In genomic region chr6:109695468-109695867, GRCh38 we compare ENCODE assay signal across 14 cellular contexts. TPM values are rescaled to one million over a fixed set of nuclear protein-coding genes. Genes with fewer than 3 reads are reported as not detected.
DNase-seq lines count a peak whose midpoint lies in the region; ATAC-seq and TF ChIP-seq lines count a peak whose summit lies in the region.
"Had no signal": no experiment of that assay in that cellular context is flagged by ENCODE, and none has a peak within 500 bp of the region (broad histone marks: within the 10 kb centered on the region; RNA-seq: fewer than 3 reads in every experiment).

No MANE protein-coding gene starts in this region.

- H3K27me3 Mint-ChIP-seq in MCF 10A (ENCODE audit: insufficient read depth, unreplicated experiment) (no peaks in the 10 kb centered on the region), progenitor cell of endocrine pancreas (no peaks in the 10 kb centered on the region)
- H3K27me3 Mint-ChIP-seq: activated naive CD4-positive, alpha-beta T cell treated with anti-CD3 and anti-CD28 coated beads, Interleukin-2, amount 50 U/mL, for 24 hours; CD4-positive, alpha-beta T cell had no signal

- intact Hi-C loops in MCF 10A (cut with micrococcal nuclease), result no loop called here
- intact Hi-C loops in breast epithelium (cut with DNase I; ENCODE audit: low total_unique reads), result loop anchor here (10.0 kb wide), 1 partner anchor 479 kb away; the partner anchor contains the start of gene WASF1
- intact Hi-C loops in sigmoid colon (cut with DNase I), result loop anchor here (10.0 kb wide), 1 partner anchor 1179 kb away; the partner anchor contains the start of gene AMD1

- H3K36me3 Mint-ChIP-seq in MCF 10A (ENCODE audit: insufficient read depth, unreplicated experiment) (peaks cover 6% of the 10 kb centered on the region), progenitor cell of endocrine pancreas (ENCODE audit: insufficient read depth) (peaks cover 9% of the 10 kb centered on the region)

- BruUV-seq in MCF 10A (replicated peaks; lab: Mats Ljungman, UMichigan), result no TSS peak

- no peaks in the 10 kb centered on the region for H3K36me3 ChIP-seq in breast epithelium
- no peaks in the 10 kb centered on the region for H3K36me3 ChIP-seq in sigmoid colon

- H3K9me3 Mint-ChIP-seq in MCF 10A (ENCODE audit: unreplicated experiment) (no peaks in the 10 kb centered on the region), progenitor cell of endocrine pancreas (ENCODE audit: low read depth) (peaks cover 3% of the 10 kb centered on the region)
- H3K9me3 Mint-ChIP-seq: activated naive CD4-positive, alpha-beta T cell treated with anti-CD3 and anti-CD28 coated beads, Interleukin-2, amount 50 U/mL, for 24 hours; CD4-positive, alpha-beta T cell had no signal

- no peak overlapping the region for H3K4me3 ChIP-seq in breast epithelium
- no peak overlapping the region for H3K4me3 ChIP-seq in WI38 (ENCODE audit: low read depth, low read length)
- H3K4me3 ChIP-seq in sigmoid colon, result no peak overlapping the region
- H3K4me3 ChIP-seq: coronary artery had no signal

- H3K9me3 ChIP-seq in breast epithelium, result no peaks in the 10 kb centered on the region
- H3K9me3 ChIP-seq in sigmoid colon, result no peaks in the 10 kb centered on the region

- TF ChIP-seq CTCF in MCF 10A (IDR thresholded peaks at IDR 0.05; ENCODE audit: unreplicated experiment) (no peak), breast epithelium (IDR thresholded peaks at IDR 0.05) (no peak), LNCAP (IDR thresholded peaks at IDR 0.05) (0 out of 2 replicates have a peak, but pooled peaks have one; percentile 22), WI38 (IDR thresholded peaks at IDR 0.05; ENCODE audit: low read depth, low read length) (0 out of 2 replicates have a peak, but pooled peaks have one; percentile 4), progenitor cell of endocrine pancreas (IDR thresholded peaks at IDR 0.05; ENCODE audit: unreplicated experiment) (peak; percentile 24), sigmoid colon (IDR thresholded peaks at IDR 0.05) (no peak)

- H3K27ac Mint-ChIP-seq in MCF 10A (ENCODE audit: low read depth, unreplicated experiment) (no peak overlapping the region), progenitor cell of endocrine pancreas (no peak overlapping the region)
- H3K27ac Mint-ChIP-seq: activated naive CD4-positive, alpha-beta T cell treated with anti-CD3 and anti-CD28 coated beads, Interleukin-2, amount 50 U/mL, for 24 hours; CD4-positive, alpha-beta T cell had no signal

- TF ChIP-seq EP300 in sigmoid colon (IDR thresholded peaks at IDR 0.05), result no peak

- POLR2A ChIA-PET in MCF 10A (lab: Yijun Ruan, JAX), result interaction anchor here (0.6 kb wide), 1 partner anchor 1992 kb away, joined by 4 read pairs; no protein-coding TSS in a partner anchor

- H3K27ac ChIP-seq in breast epithelium (no peak overlapping the region), sigmoid colon (no peak overlapping the region)
- H3K27ac ChIP-seq: coronary artery had no signal

- 64 to 77% methylated on average over 4 of the region's 4 CpGs for WGBS in sigmoid colon, 2 donors

- TF ChIP-seq POLR2A in breast epithelium (IDR thresholded peaks at IDR 0.05) (no peak), sigmoid colon (IDR thresholded peaks at IDR 0.05) (no peak)

- H3K27me3 ChIP-seq in breast epithelium (no peaks in the 10 kb centered on the region), sigmoid colon (no peaks in the 10 kb centered on the region)

- H3K4me1 Mint-ChIP-seq in MCF 10A (ENCODE audit: insufficient read depth, unreplicated experiment) (no peaks in the 10 kb centered on the region), progenitor cell of endocrine pancreas (ENCODE audit: low read depth) (peaks cover 5% of the 10 kb centered on the region)

- H3K4me3 Mint-ChIP-seq in MCF 10A (ENCODE audit: unreplicated experiment), result no peak overlapping the region
- no peak overlapping the region for H3K4me3 Mint-ChIP-seq in progenitor cell of endocrine pancreas (ENCODE audit: low read depth)
- H3K4me3 Mint-ChIP-seq: activated naive CD4-positive, alpha-beta T cell treated with anti-CD3 and anti-CD28 coated beads, Interleukin-2, amount 50 U/mL, for 24 hours had no signal

- DNase-seq in MCF 10A (ENCODE audit: unreplicated experiment) (peak; percentile 43), breast epithelium (ENCODE audit: low spot score in 2 of 2) (no peak), progenitor cell of endocrine pancreas (ENCODE audit: low spot score, unreplicated experiment) (no peak), NCI-H446 treated with DMSO at 0.1 percent for 48 hours (lab: John Stamatoyannopoulos, UW) (no peak), sigmoid colon (no peak)
- DNase-seq: CD4-positive, alpha-beta T cell; NCI-H2171 treated with DMSO at 0.1 percent for 48 hours; SIG-M5 had no signal

- H3K4me1 ChIP-seq in breast epithelium (no peaks in the 10 kb centered on the region), sigmoid colon (peaks cover 0 to 20% (median 12%) of the 10 kb centered on the region in 4 donors)

- ATAC-seq in HG02973 (IDR thresholded peaks at IDR 0.05; ENCODE audit: unreplicated experiment), result no peak
- ATAC-seq: left lobe of liver had no signal

- CTCF ChIA-PET in MCF 10A (lab: Yijun Ruan, JAX), result interaction anchor here (0.6 to 15.3 kb wide), 8 partner anchors 8 to 358 kb away, joined by 3 to 337 read pairs (median 4); no protein-coding TSS in a partner anchor

RNA-seq across cellular contexts. Expression of gene FIG4, which starts 4.4 kb away (rescaled TPM):
- total RNA-seq in MCF 10A (2022) (7.9 and 9.5 TPM in 2 replicates), breast epithelium (10 to 100 TPM; 18.2 to 29.6 (median 18.4) TPM), progenitor cell of endocrine pancreas (30.0 and 31.0 TPM in 2 replicates), sigmoid colon (10 to 100 TPM; 11.9 to 24.1 (median 22.8) TPM)
- 10 to 100 TPM in 2 of 3 donors, 1 to 10 TPM in 1; 9.8 to 11.4 (median 11.1) TPM for polyA plus RNA-seq in sigmoid colon

RNA-seq across cellular contexts. Expression of gene AK9, which starts 4.5 kb away (rescaled TPM):
- total RNA-seq in MCF 10A (2022), result 4.7 and 7.5 TPM in 2 replicates
- 10 to 100 TPM in 2 of 3 donors, 1 to 10 TPM in 1; 8.8 to 23.9 (median 20.0) TPM for total RNA-seq in breast epithelium
- 12.8 and 16.4 TPM in 2 replicates for total RNA-seq in progenitor cell of endocrine pancreas
- total RNA-seq in sigmoid colon, result 10 to 100 TPM; 14.3 to 23.3 (median 16.2) TPM
- polyA plus RNA-seq in sigmoid colon, result 1 to 10 TPM; 2.8 to 8.4 (median 4.1) TPM

Comparison
In these comparisons a context has a peak if more than half of its experiments do, and no peak if none do; other contexts are left out.
1. CTCF ChIP-seq: peak in LNCAP (single experiment), WI38 (single experiment) and progenitor cell of endocrine pancreas (single experiment); none in MCF 10A (single experiment), breast epithelium (0 of 3) and sigmoid colon (0 of 4).